In the genomic region with DNA sequence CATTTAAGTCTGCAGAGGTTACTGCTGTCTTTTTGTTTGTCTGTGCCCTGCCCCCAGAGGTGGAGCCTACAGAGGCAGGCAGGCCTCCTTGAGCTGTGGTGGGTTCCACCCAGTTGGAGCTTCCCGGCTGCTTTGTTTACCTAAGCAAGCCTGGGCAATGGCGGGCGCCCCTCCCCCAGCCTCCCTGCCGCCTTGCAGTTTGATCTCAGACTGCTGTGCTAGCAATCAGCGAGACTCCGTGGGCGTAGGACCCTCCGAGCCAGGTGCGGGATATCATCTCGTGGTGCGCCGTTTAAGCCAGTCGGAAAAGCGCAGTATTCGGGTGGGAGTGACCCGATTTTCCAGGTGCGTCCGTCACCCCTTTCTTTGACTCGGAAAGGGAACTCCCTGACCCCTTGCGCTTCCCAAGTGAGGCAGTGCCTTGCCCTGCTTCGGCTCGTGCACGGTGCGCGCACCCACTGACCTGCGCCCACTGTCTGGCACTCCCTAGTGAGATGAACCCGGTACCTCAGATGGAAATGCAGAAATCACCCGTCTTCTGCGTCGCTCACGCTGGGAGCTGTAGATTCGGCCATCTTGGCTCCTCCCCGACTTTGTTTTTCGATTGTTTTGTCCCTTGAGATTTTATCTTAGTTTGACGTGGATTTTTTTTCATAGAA, we compare ENCODE assay signal across 10 cellular contexts. TPM values are rescaled to one million over a fixed set of nuclear protein-coding genes. Genes with fewer than 3 reads are reported as not detected.
DNase-seq lines count a peak whose midpoint lies in the region; ATAC-seq and TF ChIP-seq lines count a peak whose summit lies in the region.
"Not testable (repeated sequence)": the region's sequence is repeated elsewhere in the genome, so short reads cannot be mapped to it uniquely, and the experiment has no call there.
"Had no signal": no experiment of that assay in that cellular context is flagged by ENCODE, and none has a peak within 500 bp of the region (broad histone marks: within the 10 kb centered on the region; RNA-seq: fewer than 3 reads in every experiment).

No MANE protein-coding gene starts in this region.

- not testable (repeated sequence) for BruUV-seq in PC-9 (replicated peaks; lab: Mats Ljungman, UMichigan)

- H3K9me3 Mint-ChIP-seq in activated naive CD8-positive, alpha-beta T cell (ENCODE audit: low read depth), result not testable (repeated sequence)

- not testable (repeated sequence) for TF ChIP-seq CTCF in PC-9 (conservative IDR thresholded peaks at IDR 0.05)

- ATAC-seq in left colon, result peak; percentile 52

- DNase-seq in DMS153 treated with DMSO at 0.1 percent for 48 hours (lab: John Stamatoyannopoulos, UW; ENCODE audit: unreplicated experiment) (peak; percentile 35), LoVo (ENCODE audit: low spot score) (peak; percentile 14), NCI-H2196 (lab: John Stamatoyannopoulos, UW; ENCODE audit: unreplicated experiment) (peak; percentile 59), PC-9 (peak in 1 of 2 experiments; percentile 41), left colon (peak in 1 of 2 donors; percentile 16), renal cortical epithelial cell (ENCODE audit: low read depth) (peak; percentile 16)

- not testable (repeated sequence) for H3K4me1 Mint-ChIP-seq in activated naive CD8-positive, alpha-beta T cell (ENCODE audit: low read depth)

- not testable (repeated sequence) for H3K36me3 ChIP-seq in PC-9 (ENCODE audit: low read depth); esophagus (ENCODE audit: control insufficient read depth in 2 of 2, insufficient read depth in 2 of 2, low read length in 1 of 2)

- not testable (repeated sequence) for H3K27ac Mint-ChIP-seq in activated naive CD8-positive, alpha-beta T cell

- H3K36me3 Mint-ChIP-seq in activated naive CD8-positive, alpha-beta T cell, result not testable (repeated sequence)

- POLR2A ChIA-PET in PC-9 (lab: Charles Lee; ENCODE audit: unreplicated experiment), result not testable (repeated sequence)

- intact Hi-C loops in PC-9 (cut with micrococcal nuclease; ENCODE audit: unreplicated experiment); left colon (cut with DNase I, micrococcal nuclease): not testable (repeated sequence)

- not testable (repeated sequence) for H4K20me1 ChIP-seq in PC-9 (ENCODE audit: insufficient read depth)

- H3K27me3 ChIP-seq in PC-9 (ENCODE audit: insufficient read depth, low read depth); esophagus (ENCODE audit: control insufficient read depth in 1 of 2, insufficient read depth in 2 of 2, low read length in 2 of 2): not testable (repeated sequence)

- 0 out of 2 replicates have a peak overlapping the region, but pooled peaks have one; percentile 8 for H3K27ac ChIP-seq in PC-9
- peak overlapping the region; percentile 42 to 47 for H3K27ac ChIP-seq in esophagus (ENCODE audit: low read depth in 2 of 2, low read length in 1 of 2)

- WGBS in esophagus, 2 donors, result 48 to 65% methylated on average over 32 to 35 of the region's 35 CpGs

- not testable (repeated sequence) for H3K9me2 ChIP-seq in PC-9 (ENCODE audit: insufficient read depth)

- not testable (repeated sequence) for H3K9me3 ChIP-seq in PC-9 (ENCODE audit: insufficient read depth, low read depth); esophagus (ENCODE audit: control insufficient read depth in 2 of 2, insufficient read depth in 1 of 2, low read depth in 1 of 2, low read length in 1 of 2)

- not testable (repeated sequence) for H3F3A ChIP-seq in PC-9 (ENCODE audit: insufficient read depth, low read depth)

- CTCF ChIA-PET in PC-9 (lab: Charles Lee), result not testable (repeated sequence)

- not testable (repeated sequence) for H3K79me2 ChIP-seq in PC-9 (ENCODE audit: low read depth)

- not testable (repeated sequence) for H3K4me1 ChIP-seq in PC-9 (replicated peaks; ENCODE audit: insufficient read depth); esophagus (ENCODE audit: control insufficient read depth in 2 of 2, insufficient read depth in 2 of 2, low read length in 1 of 2)

- peak overlapping the region; percentile 53; the same call in 1 of the 2 replicates for H3K4me3 ChIP-seq in PC-9
- H3K4me3 ChIP-seq in esophagus (ENCODE audit: low read depth in 1 of 2, low read length in 2 of 2), result peak overlapping the region in 1 of 2 donors; percentile 19

- H2AFZ ChIP-seq in PC-9, result peak overlapping the region; percentile 70; the same call in 1 of the 2 replicates

- H3K4me3 Mint-ChIP-seq in activated naive CD8-positive, alpha-beta T cell, result peak overlapping the region; percentile 21

- peaks cover 10% of the 10 kb centered on the region for H3K27me3 Mint-ChIP-seq in activated naive CD8-positive, alpha-beta T cell

- H3K4me2 ChIP-seq in PC-9, result peak overlapping the region; percentile 52; the same call in 1 of the 2 replicates

RNA-seq across cellular contexts. Expression of gene EBNA1BP2, which starts 52.0 kb away (rescaled TPM):
- total RNA-seq in PC-9 (2021), result 151 and 153 TPM in 2 replicates
- 10 to 100 TPM; 30.2 to 72.8 TPM for polyA plus RNA-seq in esophagus
- total RNA-seq in left colon, result 10 to 100 TPM; 30.4 to 32.4 TPM
- total RNA-seq in renal cortical epithelial cell, result 70.9 and 91.5 TPM in 2 replicates

RNA-seq across cellular contexts. Expression of gene CFAP57, which starts 52.1 kb away (rescaled TPM):
- total RNA-seq in PC-9 (2021) (1.6 and 1.7 TPM in 2 replicates), left colon (not detected), renal cortical epithelial cell (3.9 TPM in 1 of 2 replicates, not detected in the other)
- under 1 TPM; 0.02 to 0.06 TPM for polyA plus RNA-seq in esophagus
- total RNA-seq: activated B cell treated with CpG ODN at 0.5 μM for 24 hours, T-helper 17 cell had no signal
